Comparison of ENCODE assay signal across 8 cellular contexts in the genomic region with DNA sequence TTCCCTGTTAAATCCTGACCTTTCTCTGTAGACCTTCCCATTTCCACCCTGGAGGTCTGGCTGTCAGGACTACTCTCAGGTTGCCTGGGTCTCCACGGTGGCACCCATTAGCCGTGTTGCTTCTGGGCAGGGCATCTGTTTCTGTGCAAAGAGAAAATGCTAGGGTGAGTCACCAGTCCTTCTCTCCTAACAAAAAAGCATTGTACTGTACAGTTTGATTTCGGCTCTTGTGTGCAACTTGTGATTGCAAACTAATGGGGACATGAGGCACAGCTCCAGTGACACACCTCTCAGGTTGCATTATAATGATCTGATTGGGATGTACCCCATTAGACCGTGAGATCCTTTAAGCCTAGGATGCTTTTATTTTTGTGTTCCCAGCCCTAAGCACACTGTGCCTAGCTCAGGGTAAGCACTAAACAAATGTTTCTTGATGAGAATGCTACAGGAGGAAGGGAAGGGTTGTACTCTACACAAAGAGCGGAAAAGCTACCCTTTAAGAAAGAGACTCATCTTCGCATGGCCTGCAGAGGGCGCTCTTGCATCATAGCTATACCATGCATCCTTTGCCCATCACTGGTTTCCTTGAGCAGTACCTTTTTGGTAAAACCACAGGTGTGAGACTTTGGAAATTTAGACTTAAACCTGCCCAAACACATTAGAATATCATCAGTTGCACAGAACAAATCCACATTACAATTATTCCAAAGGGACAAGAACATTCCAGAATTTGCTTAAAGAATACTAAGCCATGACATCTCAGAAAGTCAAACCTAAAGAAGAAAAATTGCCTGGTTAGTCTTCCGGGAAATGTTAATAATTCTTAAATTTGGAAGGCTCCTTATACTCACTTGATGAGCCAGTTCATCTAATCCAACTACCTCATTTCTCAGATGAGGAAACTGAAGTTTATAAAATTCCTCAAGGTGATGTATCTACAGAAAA. TPM values are rescaled to one million over a fixed set of nuclear protein-coding genes. Genes with fewer than 3 reads are reported as not detected.
DNase-seq lines count a peak whose midpoint lies in the region; ATAC-seq and TF ChIP-seq lines count a peak whose summit lies in the region.

No MANE protein-coding gene starts in this region.

- H3K9me3 Mint-ChIP-seq in progenitor cell of endocrine pancreas (ENCODE audit: low read depth), result no peaks in the 10 kb centered on the region

- no peaks in the 10 kb centered on the region for H3K27me3 ChIP-seq in Loucy (ENCODE audit: insufficient read depth, low read length, poor library complexity, severe bottlenecking)
- no peaks in the 10 kb centered on the region for H3K27me3 ChIP-seq in uterus

- H3K36me3 Mint-ChIP-seq in progenitor cell of endocrine pancreas (ENCODE audit: insufficient read depth), result no peaks in the 10 kb centered on the region

- peaks cover 3% of the 10 kb centered on the region for H3K4me1 Mint-ChIP-seq in progenitor cell of endocrine pancreas (ENCODE audit: low read depth)

- H2AFZ ChIP-seq in Loucy (ENCODE audit: low read length), result no peak overlapping the region

- H3F3A ChIP-seq in Loucy (ENCODE audit: low read depth), result no peaks in the 10 kb centered on the region

- no peaks in the 10 kb centered on the region for H3K9me2 ChIP-seq in Loucy (replicated peaks; ENCODE audit: low read depth, low read length)

- H3K4me3 Mint-ChIP-seq in progenitor cell of endocrine pancreas (ENCODE audit: low read depth), result no peak overlapping the region

- no peaks in the 10 kb centered on the region for H3K79me2 ChIP-seq in Loucy (ENCODE audit: insufficient read depth, low read length)

- no peak overlapping the region for H3K4me3 ChIP-seq in AG10803 (ENCODE audit: low read length)
- H3K4me3 ChIP-seq in Loucy (ENCODE audit: low read length, poor library complexity, severe bottlenecking), result no peak overlapping the region
- H3K4me3 ChIP-seq in uterus, result no peak overlapping the region

- TF ChIP-seq CTCF in AG10803 (conservative IDR thresholded peaks at IDR 0.05; ENCODE audit: low read length), result peak; percentile 98
- TF ChIP-seq CTCF in Loucy (conservative IDR thresholded peaks at IDR 0.05; ENCODE audit: low read length), result peak; percentile 99
- TF ChIP-seq CTCF in progenitor cell of endocrine pancreas (IDR thresholded peaks at IDR 0.05; ENCODE audit: unreplicated experiment), result peak; percentile 92
- peak; percentile 63 to 77 (median 74) for TF ChIP-seq CTCF in uterus (IDR thresholded peaks at IDR 0.05)

- H3K4me1 ChIP-seq in Loucy (ENCODE audit: insufficient read depth, low read length, poor library complexity, severe bottlenecking) (peaks cover 9% of the 10 kb centered on the region), uterus (no peaks in the 10 kb centered on the region)

- H3K9me3 ChIP-seq in Loucy (ENCODE audit: insufficient read depth, low read depth, low read length) (no peaks in the 10 kb centered on the region), uterus (no peaks in the 10 kb centered on the region)

- peak; percentile 56 for ATAC-seq in GM18873 (IDR thresholded peaks at IDR 0.05; ENCODE audit: low FRiP score, unreplicated experiment)
- ATAC-seq in SK-N-SH treated with all-trans-retinoic acid at 6 μM for 48 hours, result peak; percentile 94
- ATAC-seq in Right ventricle myocardium inferior, result peak; percentile 50

- no peak overlapping the region for H3K27ac ChIP-seq in uterus

- H3K27ac Mint-ChIP-seq in progenitor cell of endocrine pancreas, result no peak overlapping the region

- H3K27me3 Mint-ChIP-seq in progenitor cell of endocrine pancreas, result no peaks in the 10 kb centered on the region

- DNase-seq in AG10803 (ENCODE audit: low read depth) (peak; percentile 63), Right ventricle myocardium inferior (ENCODE audit: missing footprints) (peak; percentile 88), progenitor cell of endocrine pancreas (ENCODE audit: low spot score, unreplicated experiment) (peak; percentile 53), uterus (peak; percentile 44 to 59)
- peak; percentile 73 for DNase-seq in activated naive CD4-positive, alpha-beta T cell treated with anti-CD3 and anti-CD28 coated beads, Interleukin-2, amount 50 U/mL, for 16 hours

- H3K36me3 ChIP-seq in Loucy (ENCODE audit: insufficient read depth, low read length) (no peaks in the 10 kb centered on the region), uterus (no peaks in the 10 kb centered on the region)

- H3K9ac ChIP-seq in Loucy (ENCODE audit: low read depth, low read length, poor library complexity, severe bottlenecking), result no peak overlapping the region

- intact Hi-C loops in Right ventricle myocardium inferior (cut with DNase I), result loop anchor here (2.0 to 10.0 kb wide), 5 partner anchors 106 to 1094 kb away; no protein-coding TSS in a partner anchor
- intact Hi-C loops in uterus (cut with DNase I; ENCODE audit: low total_unique reads), result no loop called here

- H3K4me2 ChIP-seq in Loucy (ENCODE audit: low read depth, low read length, poor library complexity, severe bottlenecking), result no peak overlapping the region

- TF ChIP-seq POLR2A in uterus (IDR thresholded peaks at IDR 0.05), result no peak

- H4K20me1 ChIP-seq in Loucy (ENCODE audit: insufficient read depth, low read length, poor library complexity, severe bottlenecking), result no peaks in the 10 kb centered on the region

TF ChIP-seq in SK-N-SH treated with all-trans-retinoic acid at 6 μM for 48 hours, 23 proteins besides CTCF, POLR2A, EP300 and RAD21:
- TF ChIP-seq ESRRG (CRISPR knock-in tag; IDR thresholded peaks at IDR 0.05) (no peak), TCF4 (CRISPR knock-in tag; IDR thresholded peaks at IDR 0.05; ENCODE audit: borderline replicate concordance) (no peak), GLIS3 (CRISPR knock-in tag; IDR thresholded peaks at IDR 0.05) (no peak), SNAI2 (CRISPR knock-in tag; IDR thresholded peaks at IDR 0.05) (no peak), ZC3H10 (CRISPR knock-in tag; IDR thresholded peaks at IDR 0.05) (no peak), ZNF8 (CRISPR knock-in tag; IDR thresholded peaks at IDR 0.05) (no peak), ZNF70 (CRISPR knock-in tag; IDR thresholded peaks at IDR 0.05) (no peak), ISL1 (CRISPR knock-in tag; IDR thresholded peaks at IDR 0.05) (no peak)
- TF ChIP-seq, protein P1, sequence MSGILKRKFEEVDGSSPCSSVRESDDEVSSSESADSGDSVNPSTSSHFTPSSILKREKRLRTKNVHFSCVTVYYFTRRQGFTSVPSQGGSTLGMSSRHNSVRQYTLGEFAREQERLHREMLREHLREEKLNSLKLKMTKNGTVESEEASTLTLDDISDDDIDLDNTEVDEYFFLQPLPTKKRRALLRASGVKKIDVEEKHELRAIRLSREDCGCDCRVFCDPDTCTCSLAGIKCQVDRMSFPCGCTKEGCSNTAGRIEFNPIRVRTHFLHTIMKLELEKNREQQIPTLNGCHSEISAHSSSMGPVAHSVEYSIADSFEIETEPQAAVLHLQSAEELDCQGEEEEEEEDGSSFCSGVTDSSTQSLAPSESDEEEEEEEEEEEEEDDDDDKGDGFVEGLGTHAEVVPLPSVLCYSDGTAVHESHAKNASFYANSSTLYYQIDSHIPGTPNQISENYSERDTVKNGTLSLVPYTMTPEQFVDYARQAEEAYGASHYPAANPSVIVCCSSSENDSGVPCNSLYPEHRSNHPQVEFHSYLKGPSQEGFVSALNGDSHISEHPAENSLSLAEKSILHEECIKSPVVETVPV (CRISPR knock-in tag; IDR thresholded peaks at IDR 0.05), result no peak
- TF ChIP-seq, protein P2, sequence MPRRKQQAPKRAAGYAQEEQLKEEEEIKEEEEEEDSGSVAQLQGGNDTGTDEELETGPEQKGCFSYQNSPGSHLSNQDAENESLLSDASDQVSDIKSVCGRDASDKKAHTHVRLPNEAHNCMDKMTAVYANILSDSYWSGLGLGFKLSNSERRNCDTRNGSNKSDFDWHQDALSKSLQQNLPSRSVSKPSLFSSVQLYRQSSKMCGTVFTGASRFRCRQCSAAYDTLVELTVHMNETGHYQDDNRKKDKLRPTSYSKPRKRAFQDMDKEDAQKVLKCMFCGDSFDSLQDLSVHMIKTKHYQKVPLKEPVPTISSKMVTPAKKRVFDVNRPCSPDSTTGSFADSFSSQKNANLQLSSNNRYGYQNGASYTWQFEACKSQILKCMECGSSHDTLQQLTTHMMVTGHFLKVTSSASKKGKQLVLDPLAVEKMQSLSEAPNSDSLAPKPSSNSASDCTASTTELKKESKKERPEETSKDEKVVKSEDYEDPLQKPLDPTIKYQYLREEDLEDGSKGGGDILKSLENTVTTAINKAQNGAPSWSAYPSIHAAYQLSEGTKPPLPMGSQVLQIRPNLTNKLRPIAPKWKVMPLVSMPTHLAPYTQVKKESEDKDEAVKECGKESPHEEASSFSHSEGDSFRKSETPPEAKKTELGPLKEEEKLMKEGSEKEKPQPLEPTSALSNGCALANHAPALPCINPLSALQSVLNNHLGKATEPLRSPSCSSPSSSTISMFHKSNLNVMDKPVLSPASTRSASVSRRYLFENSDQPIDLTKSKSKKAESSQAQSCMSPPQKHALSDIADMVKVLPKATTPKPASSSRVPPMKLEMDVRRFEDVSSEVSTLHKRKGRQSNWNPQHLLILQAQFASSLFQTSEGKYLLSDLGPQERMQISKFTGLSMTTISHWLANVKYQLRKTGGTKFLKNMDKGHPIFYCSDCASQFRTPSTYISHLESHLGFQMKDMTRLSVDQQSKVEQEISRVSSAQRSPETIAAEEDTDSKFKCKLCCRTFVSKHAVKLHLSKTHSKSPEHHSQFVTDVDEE (CRISPR knock-in tag; IDR thresholded peaks at IDR 0.05), result no peak

RNA-seq across cellular contexts. Expression of a gene that starts 20.3 kb away (rescaled TPM):
- 24.2 TPM for total RNA-seq in Right ventricle myocardium inferior
- total RNA-seq in progenitor cell of endocrine pancreas, result 49.1 and 51.6 TPM in 2 replicates
- 10 to 100 TPM; 19.7 to 54.5 (median 31.0) TPM for total RNA-seq in uterus

RNA-seq across cellular contexts. Expression of a gene that starts 38.7 kb away (rescaled TPM):
- total RNA-seq in Right ventricle myocardium inferior, result 0.22 TPM
- 1.3 and 2.2 TPM in 2 replicates for total RNA-seq in progenitor cell of endocrine pancreas
- total RNA-seq in uterus, result 1 to 10 TPM in 2 of 4 donors, under 1 TPM in 1, not detected in 1; 0.51 to 6.4 (median 1.7) TPM

RNA-seq across cellular contexts. Expression of a gene that starts 40.4 kb away (rescaled TPM):
- 11.4 TPM for total RNA-seq in Right ventricle myocardium inferior
- total RNA-seq in progenitor cell of endocrine pancreas, result 3.1 and 4.4 TPM in 2 replicates
- total RNA-seq in uterus, result 10 to 100 TPM in 1 of 4 donors, 1 to 10 TPM in 2, under 1 TPM in 1; 0.59 to 10.2 (median 4.3) TPM
